In the genomic region with DNA sequence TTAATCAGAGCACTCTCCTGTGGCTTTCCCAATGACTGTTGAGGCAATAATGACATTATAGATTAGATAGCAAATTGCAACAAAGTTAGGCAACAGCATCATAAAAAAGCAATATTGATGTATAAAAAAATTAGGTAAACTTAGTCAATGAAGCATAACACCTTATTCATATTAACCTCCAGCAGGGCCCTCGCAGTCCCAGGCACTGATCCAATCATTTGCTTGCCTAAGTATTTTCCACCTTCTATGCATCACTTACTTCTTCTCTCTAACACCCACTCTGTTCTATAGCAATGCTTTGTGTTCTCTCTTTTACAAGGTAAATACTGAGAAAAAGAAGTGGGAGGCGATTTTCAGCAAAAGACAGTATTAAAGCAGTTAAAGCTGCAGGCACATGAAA, we compare ENCODE assay signal across 17 cellular contexts.
DNase-seq lines count a peak whose midpoint lies in the region; ATAC-seq and TF ChIP-seq lines count a peak whose summit lies in the region.
"Had no signal": no experiment of that assay in that cellular context is flagged by ENCODE, and none has a peak within 500 bp of the region (broad histone marks: within the 10 kb centered on the region; RNA-seq: fewer than 3 reads in every experiment).

No MANE protein-coding gene starts in this region.

- ATAC-seq in GM21381 (IDR thresholded peaks at IDR 0.05; ENCODE audit: unreplicated experiment) = no peak
- ATAC-seq: A549 had no signal

- no peak for TF ChIP-seq EP300 in transverse colon (IDR thresholded peaks at IDR 0.05; ENCODE audit: low read depth)

- intact Hi-C loops in transverse colon (cut with DNase I; ENCODE audit: low total_unique reads) = no loop called here

- no peaks in the 10 kb centered on the region for H3K9me3 ChIP-seq in transverse colon
- H3K9me3 ChIP-seq: A549, Caco-2, HAP-1 had no signal

- no peaks in the 10 kb centered on the region for H3K36me3 ChIP-seq in transverse colon
- H3K36me3 ChIP-seq: HAP-1 had no signal

- H3K4me1 ChIP-seq in transverse colon = no peaks in the 10 kb centered on the region
- H3K4me1 ChIP-seq: A549, Caco-2 had no signal

- no peaks in the 10 kb centered on the region for H3K27me3 ChIP-seq in transverse colon

- H3K4me3 ChIP-seq in transverse colon = no peak overlapping the region
- H3K4me3 ChIP-seq: A549, HAP-1 had no signal

- in situ Hi-C loops in transverse colon (cut with MboI; ENCODE audit: low pct_ligation_motif_present in 1 of 4, low pct_unique_long_range_greater_than_20kb in 1 of 4, low sequenced_read_pairs in 3 of 4) = no loop called here

- DNase-seq in NCI-H2081 (lab: John Stamatoyannopoulos, UW) (peak; percentile 3 to 51), NCI-H69 (lab: John Stamatoyannopoulos, UW) (peak; percentile 70), left kidney (ENCODE audit: low read depth, low spot score) (peak; percentile 1), putamen (ENCODE audit: low spot score) (peak; percentile 58), transverse colon (no peak), MV-4-11 (lab: John Stamatoyannopoulos, UW) (no peak)
- DNase-seq: AML-193; Caco-2; CD4-positive, alpha-beta T cell; DMS153; DMS79; GDM1 had no signal

- WGBS in transverse colon (ENCODE audit: low coverage in 1 of 2), 2 donors = 50 to 60% methylated on average over 2 of the region's 2 CpGs

- no peak overlapping the region for H3K27ac ChIP-seq in transverse colon
- H3K27ac ChIP-seq: 22Rv1, A549, C4-2B had no signal

- no peak for TF ChIP-seq CTCF in transverse colon (IDR thresholded peaks at IDR 0.05)

- TF ChIP-seq POLR2A in transverse colon (IDR thresholded peaks at IDR 0.05) = no peak

Comparison
In these comparisons a context has a peak if more than half of its experiments do, and no peak if none do; other contexts are left out.
1. DNase-seq: peak in NCI-H2081 (2 of 2), NCI-H69 (single experiment), left kidney (single experiment) and putamen (single experiment); none in transverse colon (single experiment) and MV-4-11 (single experiment).